In the genomic region with DNA sequence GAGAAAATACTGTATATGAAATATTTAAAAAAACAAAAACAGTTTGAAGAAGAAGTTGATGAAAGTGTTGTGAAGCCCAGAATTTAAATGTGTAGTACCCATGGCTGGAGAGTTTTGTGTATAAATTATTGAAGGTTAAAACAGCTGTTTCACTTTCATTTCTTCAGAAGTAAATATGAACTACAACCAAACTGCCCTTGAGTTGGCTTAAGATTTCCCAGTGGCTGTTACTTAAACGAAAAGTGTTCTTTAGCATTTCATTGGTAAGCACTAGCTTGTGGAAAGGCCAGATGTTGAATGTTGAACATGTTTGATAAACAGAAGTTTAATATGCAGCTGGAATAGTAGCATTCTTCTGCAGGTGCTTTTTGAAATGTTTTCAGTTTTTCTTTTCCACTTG, we compare ENCODE assay signal across 14 cellular contexts.
DNase-seq lines count a peak whose midpoint lies in the region; ATAC-seq and TF ChIP-seq lines count a peak whose summit lies in the region.
"Had no signal": no experiment of that assay in that cellular context is flagged by ENCODE, and none has a peak within 500 bp of the region (broad histone marks: within the 10 kb centered on the region; RNA-seq: fewer than 3 reads in every experiment).

No MANE protein-coding gene starts in this region.

- TF ChIP-seq CTCF in AG10803 (conservative IDR thresholded peaks at IDR 0.05; ENCODE audit: low read length) (no peak), left lung (IDR thresholded peaks at IDR 0.05) (no peak), testis (IDR thresholded peaks at IDR 0.05) (no peak)

- H3K27ac Mint-ChIP-seq in activated T-helper 2 cell treated with anti-CD3 and anti-CD28 coated beads, Interferon-gamma antibody, Interleukin-2, Interleukin-4, amounts not matched to agents 10 μg/mL and 5 μg/mL and 100 μg/mL, durations not matched to agents 14 hours and 24 hours and 36 hours, result peak overlapping the region; percentile 63
- H3K27ac Mint-ChIP-seq: dendritic cell treated with granulocyte-macrophage colony-stimulating factor and Interleukin-4, amounts not matched to agents 40 ng/mL and 50 ng/mL, for 4 days; mesothelial cell of epicardium had no signal

- peaks cover 2% of the 10 kb centered on the region for H3K36me3 Mint-ChIP-seq in activated T-helper 2 cell treated with anti-CD3 and anti-CD28 coated beads, Interferon-gamma antibody, Interleukin-2, Interleukin-4, amounts not matched to agents 10 μg/mL and 5 μg/mL and 100 μg/mL, durations not matched to agents 14 hours and 24 hours and 36 hours (ENCODE audit: low read depth)
- H3K36me3 Mint-ChIP-seq: mesothelial cell of epicardium had no signal

- H3K4me1 ChIP-seq in left lung (peaks cover 4 to 16% of the 10 kb centered on the region in 2 donors), testis (peaks cover 7% of the 10 kb centered on the region)

- H3K9me3 ChIP-seq in left lung, result no peaks in the 10 kb centered on the region
- no peaks in the 10 kb centered on the region for H3K9me3 ChIP-seq in testis

- 32 to 57% methylated on average over 1 of the region's 1 CpG for WGBS in testis, 2 donors

- peak overlapping the region; percentile 60 for H3K4me3 Mint-ChIP-seq in activated T-helper 2 cell treated with anti-CD3 and anti-CD28 coated beads, Interferon-gamma antibody, Interleukin-2, Interleukin-4, amounts not matched to agents 10 μg/mL and 5 μg/mL and 100 μg/mL, durations not matched to agents 14 hours and 24 hours and 36 hours (ENCODE audit: low read depth)
- H3K4me3 Mint-ChIP-seq: dendritic cell treated with granulocyte-macrophage colony-stimulating factor and Interleukin-4, amounts not matched to agents 40 ng/mL and 50 ng/mL, for 4 days; mesothelial cell of epicardium had no signal

- DNase-seq in AG10803 (ENCODE audit: low read depth) (peak; percentile 3), GM19238 (ENCODE audit: insufficient read length, low spot score) (peak; percentile 17), left lung (no peak), testis (no peak), NCI-H446 treated with DMSO at 0.1 percent for 48 hours (lab: John Stamatoyannopoulos, UW) (no peak)
- no peak for DNase-seq in activated T-helper 2 cell treated with anti-CD3 and anti-CD28 coated beads, Interferon-gamma antibody, Interleukin-2, Interleukin-4, amounts not matched to agents 10 μg/mL and 5 μg/mL and 100 μg/mL, durations not matched to agents 14 hours and 24 hours and 36 hours (ENCODE audit: low spot score)
- DNase-seq: activated effector memory CD4-positive, alpha-beta T cell treated with Interleukin-2 at 50 U/mL for 16 hours; hippocampal formation; NCI-H2029 treated with DMSO at 0.1 percent for 48 hours; T-helper 9 cell had no signal

- TF ChIP-seq POLR2A in testis (IDR thresholded peaks at IDR 0.05), result no peak

- intact Hi-C loops in activated T-helper 2 cell treated with anti-CD3 and anti-CD28 coated beads, Interferon-gamma antibody, Interleukin-2, Interleukin-4, amounts not matched to agents 10 μg/mL and 5 μg/mL and 100 μg/mL, durations not matched to agents 14 hours and 24 hours and 36 hours (cut with micrococcal nuclease), result no loop called here
- intact Hi-C loops in left lung (cut with DNase I), result no loop called here
- intact Hi-C loops in testis (cut with DNase I; ENCODE audit: low total_unique reads), result no loop called here

- no peak overlapping the region for H3K27ac ChIP-seq in left lung
- H3K27ac ChIP-seq in testis, result no peak overlapping the region

- H3K27me3 Mint-ChIP-seq in activated T-helper 2 cell treated with anti-CD3 and anti-CD28 coated beads, Interferon-gamma antibody, Interleukin-2, Interleukin-4, amounts not matched to agents 10 μg/mL and 5 μg/mL and 100 μg/mL, durations not matched to agents 14 hours and 24 hours and 36 hours (ENCODE audit: low read depth), result no peaks in the 10 kb centered on the region
- H3K27me3 Mint-ChIP-seq: dendritic cell treated with granulocyte-macrophage colony-stimulating factor and Interleukin-4, amounts not matched to agents 40 ng/mL and 50 ng/mL, for 4 days had no signal

- H3K4me3 ChIP-seq in AG10803 (ENCODE audit: low read length), result no peak overlapping the region
- H3K4me3 ChIP-seq in left lung, result no peak overlapping the region
- H3K4me3 ChIP-seq in testis, result no peak overlapping the region

- H3K4me1 Mint-ChIP-seq in activated T-helper 2 cell treated with anti-CD3 and anti-CD28 coated beads, Interferon-gamma antibody, Interleukin-2, Interleukin-4, amounts not matched to agents 10 μg/mL and 5 μg/mL and 100 μg/mL, durations not matched to agents 14 hours and 24 hours and 36 hours (ENCODE audit: low read depth), result peaks cover 44% of the 10 kb centered on the region
- H3K4me1 Mint-ChIP-seq: mesothelial cell of epicardium had no signal

- H3K27me3 ChIP-seq in left lung (no peaks in the 10 kb centered on the region), testis (no peaks in the 10 kb centered on the region)

- H3K36me3 ChIP-seq in left lung, result no peaks in the 10 kb centered on the region
- H3K36me3 ChIP-seq in testis (ENCODE audit: low read depth, missing control alignments), result no peaks in the 10 kb centered on the region

- no peaks in the 10 kb centered on the region for H3K9me3 Mint-ChIP-seq in activated T-helper 2 cell treated with anti-CD3 and anti-CD28 coated beads, Interferon-gamma antibody, Interleukin-2, Interleukin-4, amounts not matched to agents 10 μg/mL and 5 μg/mL and 100 μg/mL, durations not matched to agents 14 hours and 24 hours and 36 hours
- H3K9me3 Mint-ChIP-seq: dendritic cell treated with granulocyte-macrophage colony-stimulating factor and Interleukin-4, amounts not matched to agents 40 ng/mL and 50 ng/mL, for 4 days had no signal

- peak; percentile 52 for ATAC-seq in left lung
- ATAC-seq in HG03521 (IDR thresholded peaks at IDR 0.05; ENCODE audit: unreplicated experiment), result no peak
- no peak for ATAC-seq in esophagus mucosa

Comparison
In these comparisons a context has a peak if more than half of its experiments do, and no peak if none do; other contexts are left out.
1. DNase-seq: peak in AG10803 (single experiment) and GM19238 (single experiment); none in activated T-helper 2 cell treated with anti-CD3 and anti-CD28 coated beads, Interferon-gamma antibody, Interleukin-2, Interleukin-4, amounts not matched to agents 10 μg/mL and 5 μg/mL and 100 μg/mL, durations not matched to agents 14 hours and 24 hours and 36 hours (single experiment), left lung (0 of 2), testis (single experiment) and NCI-H446 treated with DMSO at 0.1 percent for 48 hours (single experiment).